19 cellular contexts compared by ENCODE assay signal in genomic region chr10:114256041-114256765, GRCh38. TPM values are rescaled to one million over a fixed set of nuclear protein-coding genes. Genes with fewer than 3 reads are reported as not detected.
A peak's percentile ranks its signal among the peaks of the same experiment; 100 is the strongest.
DNase-seq lines count a peak whose midpoint lies in the region; ATAC-seq and TF ChIP-seq lines count a peak whose summit lies in the region.
"Had no signal": no experiment of that assay in that cellular context is flagged by ENCODE, and none has a peak within 500 bp of the region (broad histone marks: within the 10 kb centered on the region; RNA-seq: fewer than 3 reads in every experiment).

No MANE protein-coding gene starts in this region.

- H3K27me3 Mint-ChIP-seq in nephron progenitor cell (ENCODE audit: low read depth, poor library complexity): peaks cover 8% of the 10 kb centered on the region
- H3K27me3 Mint-ChIP-seq in activated CD8-positive, alpha-beta memory T cell treated with anti-CD3 and anti-CD28 coated beads, Interleukin-2, amount 10 ng/mL, durations not matched to agents 7 days and 5 days: peaks cover 3% of the 10 kb centered on the region
- H3K27me3 Mint-ChIP-seq: CD4-positive, CD25-positive, alpha-beta regulatory T cell had no signal

- H3K4me1 ChIP-seq in BLaER1 treated with 17β-estradiol and CSF1 and Interleukin-3, amounts not matched to agents 10 nM and 100 nM: peaks cover 0 to 52% (median 40%) of the 10 kb centered on the region in 10 experiments; a peak in 15 of 20 replicates
- H3K4me1 ChIP-seq in mucosa of descending colon (ENCODE audit: low read depth): peaks cover 14% of the 10 kb centered on the region
- H3K4me1 ChIP-seq: A549, BE2C had no signal

- H3K4me3 Mint-ChIP-seq in nephron progenitor cell: no peak overlapping the region
- no peak overlapping the region for H3K4me3 Mint-ChIP-seq in activated CD8-positive, alpha-beta memory T cell treated with anti-CD3 and anti-CD28 coated beads, Interleukin-2, amount 10 ng/mL, durations not matched to agents 7 days and 5 days
- H3K4me3 Mint-ChIP-seq: CD4-positive, CD25-positive, alpha-beta regulatory T cell; CD8-positive, alpha-beta T cell had no signal

- intact Hi-C loops in mucosa of descending colon (cut with DNase I, micrococcal nuclease): no loop called here

- H3K4me3 ChIP-seq in BLaER1 treated with 17β-estradiol and CSF1 and Interleukin-3, amounts not matched to agents 10 nM and 100 nM: 0 out of 20 replicates have a peak overlapping the region, but pooled peaks of 1 of the 10 experiments have one; percentile 7
- no peak overlapping the region for H3K4me3 ChIP-seq in fibroblast of mammary gland (ENCODE audit: control insufficient read depth, low read depth, low read length)
- H3K4me3 ChIP-seq in mucosa of descending colon: no peak overlapping the region
- H3K4me3 ChIP-seq: A549, GM23248 had no signal

- H3K27me3 ChIP-seq in BLaER1 treated with 17β-estradiol and CSF1 and Interleukin-3, amounts not matched to agents 10 nM and 100 nM: no peaks in the 10 kb centered on the region
- H3K27me3 ChIP-seq: BE2C had no signal

- peaks cover 0 to 11% (median 0%) of the 10 kb centered on the region in 11 experiments; a peak in 5 of 22 replicates for H3K9me3 ChIP-seq in BLaER1 treated with 17β-estradiol and CSF1 and Interleukin-3, amounts not matched to agents 10 nM and 100 nM (replicated peaks in 1 of 11)
- H3K9me3 ChIP-seq in mucosa of descending colon: no peaks in the 10 kb centered on the region
- H3K9me3 ChIP-seq: A549, BE2C had no signal

- peaks cover 25% of the 10 kb centered on the region for H3K36me3 Mint-ChIP-seq in nephron progenitor cell (ENCODE audit: low read depth)
- no peaks in the 10 kb centered on the region for H3K36me3 Mint-ChIP-seq in activated CD8-positive, alpha-beta memory T cell treated with anti-CD3 and anti-CD28 coated beads, Interleukin-2, amount 10 ng/mL, durations not matched to agents 7 days and 5 days
- H3K36me3 Mint-ChIP-seq: CD4-positive, CD25-positive, alpha-beta regulatory T cell; CD8-positive, alpha-beta T cell had no signal

- H3K36me3 ChIP-seq in BLaER1 treated with 17β-estradiol and CSF1 and Interleukin-3, amounts not matched to agents 10 nM and 100 nM: no peaks in the 10 kb centered on the region
- no peaks in the 10 kb centered on the region for H3K36me3 ChIP-seq in mucosa of descending colon (ENCODE audit: low read depth)
- H3K36me3 ChIP-seq: BE2C had no signal

- DNase-seq in fibroblast of mammary gland (ENCODE audit: low read depth) (peak; percentile 34), nephron progenitor cell (no peak), NOMO-1 treated with DMSO at 0.1 percent for 48 hours (lab: John Stamatoyannopoulos, UW; ENCODE audit: unreplicated experiment) (no peak), mucosa of descending colon (no peak)
- no peak for DNase-seq in activated CD8-positive, alpha-beta memory T cell treated with anti-CD3 and anti-CD28 coated beads, Interleukin-2, amount 10 ng/mL, durations not matched to agents 7 days and 5 days
- DNase-seq: 8988T; ACHN; AML-193; BE2C; Caco-2; CD4-positive, CD25-positive, alpha-beta regulatory T cell; CD8-positive, alpha-beta T cell; DMS153; DND-41; GM23248; H7 had no signal

- CTCF ChIA-PET in activated CD8-positive, alpha-beta memory T cell treated with anti-CD3 and anti-CD28 coated beads, Interleukin-2, amount 10 ng/mL, durations not matched to agents 7 days and 5 days (lab: Charles Lee): no interaction called here

- no peaks in the 10 kb centered on the region for H4K20me1 ChIP-seq in BLaER1 treated with 17β-estradiol and CSF1 and Interleukin-3, amounts not matched to agents 10 nM and 100 nM

- no peak overlapping the region for H3K9ac ChIP-seq in BLaER1 treated with 17β-estradiol and CSF1 and Interleukin-3, amounts not matched to agents 10 nM and 100 nM
- H3K9ac ChIP-seq: GM23248 had no signal

- ATAC-seq in activated CD8-positive, alpha-beta memory T cell treated with anti-CD3 and anti-CD28 coated beads, Interleukin-2, amount 10 ng/mL, durations not matched to agents 7 days and 5 days: no peak
- ATAC-seq in mucosa of descending colon: no peak
- ATAC-seq: A549; CD8-positive, alpha-beta T cell had no signal

- peak overlapping the region; percentile 47 for H3K27ac Mint-ChIP-seq in nephron progenitor cell
- H3K27ac Mint-ChIP-seq in activated CD8-positive, alpha-beta memory T cell treated with anti-CD3 and anti-CD28 coated beads, Interleukin-2, amount 10 ng/mL, durations not matched to agents 7 days and 5 days: no peak overlapping the region
- H3K27ac Mint-ChIP-seq: CD4-positive, CD25-positive, alpha-beta regulatory T cell; CD8-positive, alpha-beta T cell had no signal

- no peak for TF ChIP-seq CTCF in fibroblast of mammary gland (conservative IDR thresholded peaks at IDR 0.05; ENCODE audit: control insufficient read depth, insufficient read depth, low read depth, low read length)
- no peak for TF ChIP-seq CTCF in nephron progenitor cell (IDR thresholded peaks at IDR 0.05)
- TF ChIP-seq CTCF in mucosa of descending colon (IDR thresholded peaks at IDR 0.05): no peak

- peaks cover 80% of the 10 kb centered on the region for H3K4me1 Mint-ChIP-seq in nephron progenitor cell
- H3K4me1 Mint-ChIP-seq in activated CD8-positive, alpha-beta memory T cell treated with anti-CD3 and anti-CD28 coated beads, Interleukin-2, amount 10 ng/mL, durations not matched to agents 7 days and 5 days: peaks cover 3% of the 10 kb centered on the region

- H3K4me2 ChIP-seq in BLaER1 treated with 17β-estradiol and CSF1 and Interleukin-3, amounts not matched to agents 10 nM and 100 nM: peak overlapping the region in 8 of 11 experiments; percentile 44 to 81 (median 57); a peak in 17 of 22 replicates
- H3K4me2 ChIP-seq: A549 had no signal

- H3K27ac ChIP-seq in BLaER1 treated with 17β-estradiol and CSF1 and Interleukin-3, amounts not matched to agents 10 nM and 100 nM: no peak overlapping the region
- H3K27ac ChIP-seq: A549, C4-2B, GM23248 had no signal

- H3K9me3 Mint-ChIP-seq in nephron progenitor cell: peaks cover 6% of the 10 kb centered on the region
- H3K9me3 Mint-ChIP-seq in activated CD8-positive, alpha-beta memory T cell treated with anti-CD3 and anti-CD28 coated beads, Interleukin-2, amount 10 ng/mL, durations not matched to agents 7 days and 5 days (ENCODE audit: low read depth): no peaks in the 10 kb centered on the region
- H3K9me3 Mint-ChIP-seq: CD4-positive, CD25-positive, alpha-beta regulatory T cell; CD8-positive, alpha-beta T cell had no signal

RNA-seq across cellular contexts. Expression of gene VWA2, which starts 17.1 kb away (rescaled TPM):
- not detected for total RNA-seq in activated CD8-positive, alpha-beta memory T cell treated with anti-CD3 and anti-CD28 coated beads, Interleukin-2, amount 10 ng/mL, durations not matched to agents 7 days and 5 days
- 1 to 10 TPM in 2 of 3 donors, under 1 TPM in 1; 0.47 to 3.2 (median 1.9) TPM for total RNA-seq in mucosa of descending colon
- total RNA-seq: CD8-positive, alpha-beta T cell; GM23248 had no signal
